In the genomic region with DNA sequence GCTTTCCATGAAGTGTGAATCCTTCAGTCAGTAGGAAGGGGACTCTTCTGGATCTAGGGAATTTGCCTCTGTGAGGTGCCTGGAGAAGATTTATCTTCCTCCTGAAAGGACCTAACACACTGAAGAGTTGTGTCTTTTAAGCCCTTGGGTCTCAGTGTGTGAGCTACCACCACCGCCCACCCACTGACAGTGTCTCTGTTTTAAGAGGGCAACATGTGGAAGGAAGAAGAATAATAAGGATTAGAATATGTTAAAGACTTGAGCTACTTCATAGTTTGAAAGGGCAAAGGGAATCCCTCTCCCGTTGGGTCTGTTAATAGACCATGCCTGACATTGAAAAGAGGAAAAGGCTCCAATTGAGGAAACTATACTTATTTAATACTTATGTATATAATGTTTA, we compare ENCODE assay signal across 2 cellular contexts.
TF ChIP-seq lines count a peak whose summit lies in the region.

No MANE protein-coding gene starts in this region.

TF ChIP-seq in SK-N-SH treated with all-trans-retinoic acid at 6 μM for 48 hours, 23 proteins besides CTCF, POLR2A, EP300 and RAD21 (continued from another document):
- TF ChIP-seq, protein P1, sequence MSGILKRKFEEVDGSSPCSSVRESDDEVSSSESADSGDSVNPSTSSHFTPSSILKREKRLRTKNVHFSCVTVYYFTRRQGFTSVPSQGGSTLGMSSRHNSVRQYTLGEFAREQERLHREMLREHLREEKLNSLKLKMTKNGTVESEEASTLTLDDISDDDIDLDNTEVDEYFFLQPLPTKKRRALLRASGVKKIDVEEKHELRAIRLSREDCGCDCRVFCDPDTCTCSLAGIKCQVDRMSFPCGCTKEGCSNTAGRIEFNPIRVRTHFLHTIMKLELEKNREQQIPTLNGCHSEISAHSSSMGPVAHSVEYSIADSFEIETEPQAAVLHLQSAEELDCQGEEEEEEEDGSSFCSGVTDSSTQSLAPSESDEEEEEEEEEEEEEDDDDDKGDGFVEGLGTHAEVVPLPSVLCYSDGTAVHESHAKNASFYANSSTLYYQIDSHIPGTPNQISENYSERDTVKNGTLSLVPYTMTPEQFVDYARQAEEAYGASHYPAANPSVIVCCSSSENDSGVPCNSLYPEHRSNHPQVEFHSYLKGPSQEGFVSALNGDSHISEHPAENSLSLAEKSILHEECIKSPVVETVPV (CRISPR knock-in tag; IDR thresholded peaks at IDR 0.05) = no peak
- no peak for TF ChIP-seq ARNTL (CRISPR knock-in tag; IDR thresholded peaks at IDR 0.05; ENCODE audit: borderline replicate concordance, low read depth)
- TF ChIP-seq, protein P2, sequence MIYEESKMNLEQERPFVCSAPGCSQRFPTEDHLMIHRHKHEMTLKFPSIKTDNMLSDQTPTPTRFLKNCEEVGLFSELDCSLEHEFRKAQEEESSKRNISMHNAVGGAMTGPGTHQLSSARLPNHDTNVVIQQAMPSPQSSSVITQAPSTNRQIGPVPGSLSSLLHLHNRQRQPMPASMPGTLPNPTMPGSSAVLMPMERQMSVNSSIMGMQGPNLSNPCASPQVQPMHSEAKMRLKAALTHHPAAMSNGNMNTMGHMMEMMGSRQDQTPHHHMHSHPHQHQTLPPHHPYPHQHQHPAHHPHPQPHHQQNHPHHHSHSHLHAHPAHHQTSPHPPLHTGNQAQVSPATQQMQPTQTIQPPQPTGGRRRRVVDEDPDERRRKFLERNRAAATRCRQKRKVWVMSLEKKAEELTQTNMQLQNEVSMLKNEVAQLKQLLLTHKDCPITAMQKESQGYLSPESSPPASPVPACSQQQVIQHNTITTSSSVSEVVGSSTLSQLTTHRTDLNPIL (CRISPR knock-in tag; IDR thresholded peaks at IDR 0.05; ENCODE audit: low read depth) = no peak
- TF ChIP-seq, protein P3, sequence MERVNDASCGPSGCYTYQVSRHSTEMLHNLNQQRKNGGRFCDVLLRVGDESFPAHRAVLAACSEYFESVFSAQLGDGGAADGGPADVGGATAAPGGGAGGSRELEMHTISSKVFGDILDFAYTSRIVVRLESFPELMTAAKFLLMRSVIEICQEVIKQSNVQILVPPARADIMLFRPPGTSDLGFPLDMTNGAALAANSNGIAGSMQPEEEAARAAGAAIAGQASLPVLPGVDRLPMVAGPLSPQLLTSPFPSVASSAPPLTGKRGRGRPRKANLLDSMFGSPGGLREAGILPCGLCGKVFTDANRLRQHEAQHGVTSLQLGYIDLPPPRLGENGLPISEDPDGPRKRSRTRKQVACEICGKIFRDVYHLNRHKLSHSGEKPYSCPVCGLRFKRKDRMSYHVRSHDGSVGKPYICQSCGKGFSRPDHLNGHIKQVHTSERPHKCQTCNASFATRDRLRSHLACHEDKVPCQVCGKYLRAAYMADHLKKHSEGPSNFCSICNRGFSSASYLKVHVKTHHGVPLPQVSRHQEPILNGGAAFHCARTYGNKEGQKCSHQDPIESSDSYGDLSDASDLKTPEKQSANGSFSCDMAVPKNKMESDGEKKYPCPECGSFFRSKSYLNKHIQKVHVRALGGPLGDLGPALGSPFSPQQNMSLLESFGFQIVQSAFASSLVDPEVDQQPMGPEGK (CRISPR knock-in tag; IDR thresholded peaks at IDR 0.05; ENCODE audit: borderline replicate concordance) = no peak
- TF ChIP-seq, protein P4, sequence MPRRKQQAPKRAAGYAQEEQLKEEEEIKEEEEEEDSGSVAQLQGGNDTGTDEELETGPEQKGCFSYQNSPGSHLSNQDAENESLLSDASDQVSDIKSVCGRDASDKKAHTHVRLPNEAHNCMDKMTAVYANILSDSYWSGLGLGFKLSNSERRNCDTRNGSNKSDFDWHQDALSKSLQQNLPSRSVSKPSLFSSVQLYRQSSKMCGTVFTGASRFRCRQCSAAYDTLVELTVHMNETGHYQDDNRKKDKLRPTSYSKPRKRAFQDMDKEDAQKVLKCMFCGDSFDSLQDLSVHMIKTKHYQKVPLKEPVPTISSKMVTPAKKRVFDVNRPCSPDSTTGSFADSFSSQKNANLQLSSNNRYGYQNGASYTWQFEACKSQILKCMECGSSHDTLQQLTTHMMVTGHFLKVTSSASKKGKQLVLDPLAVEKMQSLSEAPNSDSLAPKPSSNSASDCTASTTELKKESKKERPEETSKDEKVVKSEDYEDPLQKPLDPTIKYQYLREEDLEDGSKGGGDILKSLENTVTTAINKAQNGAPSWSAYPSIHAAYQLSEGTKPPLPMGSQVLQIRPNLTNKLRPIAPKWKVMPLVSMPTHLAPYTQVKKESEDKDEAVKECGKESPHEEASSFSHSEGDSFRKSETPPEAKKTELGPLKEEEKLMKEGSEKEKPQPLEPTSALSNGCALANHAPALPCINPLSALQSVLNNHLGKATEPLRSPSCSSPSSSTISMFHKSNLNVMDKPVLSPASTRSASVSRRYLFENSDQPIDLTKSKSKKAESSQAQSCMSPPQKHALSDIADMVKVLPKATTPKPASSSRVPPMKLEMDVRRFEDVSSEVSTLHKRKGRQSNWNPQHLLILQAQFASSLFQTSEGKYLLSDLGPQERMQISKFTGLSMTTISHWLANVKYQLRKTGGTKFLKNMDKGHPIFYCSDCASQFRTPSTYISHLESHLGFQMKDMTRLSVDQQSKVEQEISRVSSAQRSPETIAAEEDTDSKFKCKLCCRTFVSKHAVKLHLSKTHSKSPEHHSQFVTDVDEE (CRISPR knock-in tag; IDR thresholded peaks at IDR 0.05) = no peak
TF ChIP-seq in SK-N-SH treated with all-trans-retinoic acid at 6 μM for 48 hours: peak in this region for 0.

TF ChIP-seq in SK-N-SH, 30 proteins besides CTCF, POLR2A, EP300 and RAD21 (continued from another document):
- TF ChIP-seq, protein P5, sequence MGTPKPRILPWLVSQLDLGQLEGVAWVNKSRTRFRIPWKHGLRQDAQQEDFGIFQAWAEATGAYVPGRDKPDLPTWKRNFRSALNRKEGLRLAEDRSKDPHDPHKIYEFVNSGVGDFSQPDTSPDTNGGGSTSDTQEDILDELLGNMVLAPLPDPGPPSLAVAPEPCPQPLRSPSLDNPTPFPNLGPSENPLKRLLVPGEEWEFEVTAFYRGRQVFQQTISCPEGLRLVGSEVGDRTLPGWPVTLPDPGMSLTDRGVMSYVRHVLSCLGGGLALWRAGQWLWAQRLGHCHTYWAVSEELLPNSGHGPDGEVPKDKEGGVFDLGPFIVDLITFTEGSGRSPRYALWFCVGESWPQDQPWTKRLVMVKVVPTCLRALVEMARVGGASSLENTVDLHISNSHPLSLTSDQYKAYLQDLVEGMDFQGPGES (IDR thresholded peaks at IDR 0.05; ENCODE audit: low read depth, low read length) = no peak
- TF ChIP-seq, protein P6, sequence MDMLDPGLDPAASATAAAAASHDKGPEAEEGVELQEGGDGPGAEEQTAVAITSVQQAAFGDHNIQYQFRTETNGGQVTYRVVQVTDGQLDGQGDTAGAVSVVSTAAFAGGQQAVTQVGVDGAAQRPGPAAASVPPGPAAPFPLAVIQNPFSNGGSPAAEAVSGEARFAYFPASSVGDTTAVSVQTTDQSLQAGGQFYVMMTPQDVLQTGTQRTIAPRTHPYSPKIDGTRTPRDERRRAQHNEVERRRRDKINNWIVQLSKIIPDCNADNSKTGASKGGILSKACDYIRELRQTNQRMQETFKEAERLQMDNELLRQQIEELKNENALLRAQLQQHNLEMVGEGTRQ (IDR thresholded peaks at IDR 0.05; ENCODE audit: borderline replicate concordance, low read depth, low read length) = no peak
- TF ChIP-seq NRF1 (IDR thresholded peaks at IDR 0.05; ENCODE audit: low read depth, low read length) (no peak), YY1 (IDR thresholded peaks at IDR 0.05; ENCODE audit: low read depth) (no peak), SMC3 (IDR thresholded peaks at IDR 0.05; ENCODE audit: low read depth, low read length) (no peak), SIN3A (IDR thresholded peaks at IDR 0.05; ENCODE audit: borderline replicate concordance, low read depth, low read length) (no peak), FOXM1 (IDR thresholded peaks at IDR 0.05; ENCODE audit: low read depth) (no peak)
